ENCODE assay signal across 18 cellular contexts in genomic region chr2:100643906-100644501, GRCh38.
DNase-seq lines count a peak whose midpoint lies in the region; ATAC-seq lines count a peak whose summit lies in the region.
"Had no signal": no experiment of that assay in that cellular context is flagged by ENCODE, and none has a peak within 500 bp of the region (broad histone marks: within the 10 kb centered on the region; RNA-seq: fewer than 3 reads in every experiment).

No MANE protein-coding gene starts in this region.

- ATAC-seq in activated CD4-positive, alpha-beta T cell treated with anti-CD3 and anti-CD28 coated beads for 36 hours: peak; percentile 73
- peak; percentile 81 for ATAC-seq in activated CD8-positive, alpha-beta T cell treated with anti-CD3 and anti-CD28 coated beads, Interleukin-2, amount 10 ng/mL, durations not matched to agents 7 days and 5 days
- ATAC-seq in HG02763 (IDR thresholded peaks at IDR 0.05; ENCODE audit: unreplicated experiment) (no peak), HG03196 (IDR thresholded peaks at IDR 0.05; ENCODE audit: unreplicated experiment) (no peak)
- ATAC-seq: body of pancreas had no signal

- POLR2A ChIA-PET in activated CD4-positive, alpha-beta T cell treated with anti-CD3 and anti-CD28 coated beads for 36 hours (lab: Charles Lee): interaction anchor here (0.6 kb wide), 2 partner anchors 105 to 1498 kb away, joined by 3 to 4 read pairs; no protein-coding TSS in a partner anchor
- POLR2A ChIA-PET in activated CD8-positive, alpha-beta T cell treated with anti-CD3 and anti-CD28 coated beads, Interleukin-2, amount 10 ng/mL, durations not matched to agents 7 days and 5 days (lab: Charles Lee): interaction anchor here (1.2 kb wide), 1 partner anchor 82 kb away, joined by 3 read pairs; the partner anchor contains the start of gene PDCL3

- H3K27ac Mint-ChIP-seq in activated CD4-positive, alpha-beta T cell treated with anti-CD3 and anti-CD28 coated beads for 36 hours: peak overlapping the region; percentile 64
- peak overlapping the region; percentile 64 for H3K27ac Mint-ChIP-seq in activated CD8-positive, alpha-beta T cell treated with anti-CD3 and anti-CD28 coated beads, Interleukin-2, amount 10 ng/mL, durations not matched to agents 7 days and 5 days
- peak overlapping the region in 4 of 6 donors; percentile 4 to 62 (median 47) for H3K27ac Mint-ChIP-seq in immature natural killer cell
- H3K27ac Mint-ChIP-seq: nephron had no signal

- peak; percentile 19 for DNase-seq in activated CD4-positive, alpha-beta T cell treated with anti-CD3 and anti-CD28 coated beads for 36 hours
- no peak for DNase-seq in activated CD4-positive, alpha-beta T cell treated with anti-CD3 and anti-CD28 coated beads, Interleukin-2, amount 50 U/mL, for 4 hours
- peak; percentile 50 for DNase-seq in MV-4-11 (lab: John Stamatoyannopoulos, UW)
- DNase-seq in activated CD8-positive, alpha-beta T cell treated with anti-CD3 and anti-CD28 coated beads, Interleukin-2, amount 10 ng/mL, durations not matched to agents 7 days and 5 days: peak; percentile 50
- DNase-seq in immature natural killer cell: peak; percentile 5 to 23 (median 10)
- DNase-seq in NCI-H1092 (lab: John Stamatoyannopoulos, UW): no peak
- DNase-seq: 8988T, activated gamma-delta T cell, body of pancreas, dermis blood vessel endothelial cell, DMS79 treated with DMSO at 0.1 percent for 48 hours, MG63, NCI-H187 treated with DMSO at 0.1 percent for 48 hours, NCI-H524, WERI-Rb-1 had no signal

- no peak overlapping the region for H3K4me3 Mint-ChIP-seq in activated CD4-positive, alpha-beta T cell treated with anti-CD3 and anti-CD28 coated beads for 36 hours
- peak overlapping the region; percentile 49 for H3K4me3 Mint-ChIP-seq in activated CD8-positive, alpha-beta T cell treated with anti-CD3 and anti-CD28 coated beads, Interleukin-2, amount 10 ng/mL, durations not matched to agents 7 days and 5 days
- H3K4me3 Mint-ChIP-seq in immature natural killer cell: peak overlapping the region; percentile 55 to 86 (median 67)
- H3K4me3 Mint-ChIP-seq: nephron had no signal

- no peaks in the 10 kb centered on the region for H3K36me3 Mint-ChIP-seq in activated CD4-positive, alpha-beta T cell treated with anti-CD3 and anti-CD28 coated beads for 36 hours (ENCODE audit: low read depth)
- H3K36me3 Mint-ChIP-seq in activated CD8-positive, alpha-beta T cell treated with anti-CD3 and anti-CD28 coated beads, Interleukin-2, amount 10 ng/mL, durations not matched to agents 7 days and 5 days (ENCODE audit: low read depth): peaks cover 4% of the 10 kb centered on the region
- peaks cover 0 to 4% (median 0%) of the 10 kb centered on the region in 3 donors for H3K36me3 Mint-ChIP-seq in immature natural killer cell

- intact Hi-C loops in activated CD4-positive, alpha-beta T cell treated with anti-CD3 and anti-CD28 coated beads for 36 hours (cut with DNase I, micrococcal nuclease): no loop called here

- H3K4me1 Mint-ChIP-seq in activated CD4-positive, alpha-beta T cell treated with anti-CD3 and anti-CD28 coated beads for 36 hours: peaks cover 53% of the 10 kb centered on the region
- peaks cover 37% of the 10 kb centered on the region for H3K4me1 Mint-ChIP-seq in activated CD8-positive, alpha-beta T cell treated with anti-CD3 and anti-CD28 coated beads, Interleukin-2, amount 10 ng/mL, durations not matched to agents 7 days and 5 days (ENCODE audit: low read depth)
- H3K4me1 Mint-ChIP-seq in immature natural killer cell: peaks cover 19 to 23% of the 10 kb centered on the region in 2 donors

- H3K9me3 Mint-ChIP-seq in activated CD4-positive, alpha-beta T cell treated with anti-CD3 and anti-CD28 coated beads for 36 hours (ENCODE audit: low read depth): peaks cover 4% of the 10 kb centered on the region
- no peaks in the 10 kb centered on the region for H3K9me3 Mint-ChIP-seq in activated CD8-positive, alpha-beta T cell treated with anti-CD3 and anti-CD28 coated beads, Interleukin-2, amount 10 ng/mL, durations not matched to agents 7 days and 5 days (ENCODE audit: insufficient read depth)
- H3K9me3 Mint-ChIP-seq in immature natural killer cell: peaks cover 0 to 6% (median 0%) of the 10 kb centered on the region in 6 donors

- CTCF ChIA-PET in activated CD4-positive, alpha-beta T cell treated with anti-CD3 and anti-CD28 coated beads for 36 hours (lab: Charles Lee): interaction anchor here (0.6 to 1.3 kb wide), 4 partner anchors 16 to 400 kb away, joined by 3 read pairs; no protein-coding TSS in a partner anchor
- CTCF ChIA-PET in activated CD8-positive, alpha-beta T cell treated with anti-CD3 and anti-CD28 coated beads, Interleukin-2, amount 10 ng/mL, durations not matched to agents 7 days and 5 days (lab: Charles Lee): interaction anchor here (1.2 to 1.7 kb wide), 3 partner anchors 9 to 34 kb away, joined by 5 read pairs; no protein-coding TSS in a partner anchor

- no peaks in the 10 kb centered on the region for H3K27me3 Mint-ChIP-seq in activated CD4-positive, alpha-beta T cell treated with anti-CD3 and anti-CD28 coated beads for 36 hours
- H3K27me3 Mint-ChIP-seq in activated CD8-positive, alpha-beta T cell treated with anti-CD3 and anti-CD28 coated beads, Interleukin-2, amount 10 ng/mL, durations not matched to agents 7 days and 5 days (ENCODE audit: low read depth): no peaks in the 10 kb centered on the region
- H3K27me3 Mint-ChIP-seq in immature natural killer cell (ENCODE audit: low read depth in 3 of 3): peaks cover 0 to 7% (median 2%) of the 10 kb centered on the region in 3 donors

Comparison
In these comparisons a context has a peak if more than half of its experiments do, and no peak if none do; other contexts are left out.
1. DNase-seq: peak in activated CD4-positive, alpha-beta T cell treated with anti-CD3 and anti-CD28 coated beads for 36 hours (single experiment), MV-4-11 (single experiment), activated CD8-positive, alpha-beta T cell treated with anti-CD3 and anti-CD28 coated beads, Interleukin-2, amount 10 ng/mL, durations not matched to agents 7 days and 5 days (single experiment) and immature natural killer cell (3 of 3); none in activated CD4-positive, alpha-beta T cell treated with anti-CD3 and anti-CD28 coated beads, Interleukin-2, amount 50 U/mL, for 4 hours (0 of 2) and NCI-H1092 (single experiment).
2. ATAC-seq: peak in activated CD4-positive, alpha-beta T cell treated with anti-CD3 and anti-CD28 coated beads for 36 hours (single experiment) and activated CD8-positive, alpha-beta T cell treated with anti-CD3 and anti-CD28 coated beads, Interleukin-2, amount 10 ng/mL, durations not matched to agents 7 days and 5 days (single experiment); none in HG02763 (single experiment) and HG03196 (single experiment).
3. Peak in every context shown above with its lines, with median percentiles within 50 percentile points of each other: H3K27ac Mint-ChIP-seq.